ENCODE assay signal across 9 cellular contexts in genomic region chr1:234976880-234977680, GRCh38.
A peak's percentile ranks its signal among the peaks of the same experiment; 100 is the strongest.
DNase-seq lines count a peak whose midpoint lies in the region; ATAC-seq and TF ChIP-seq lines count a peak whose summit lies in the region.
"Had no signal": no experiment of that assay in that cellular context is flagged by ENCODE, and none has a peak within 500 bp of the region (broad histone marks: within the 10 kb centered on the region; RNA-seq: fewer than 3 reads in every experiment).

No MANE protein-coding gene starts in this region.

- no peak for DNase-seq in natural killer cell treated with Interleukin-12 subunit alpha and Interleukin-12 subunit beta and Interleukin-15 and Interleukin-18, amount 100 ng/mL, for 72 hours (ENCODE audit: low spot score)
- DNase-seq in natural killer cell (no peak), adrenal gland (peak in 1 of 7 donors; percentile 47), KG1 (lab: John Stamatoyannopoulos, UW) (no peak), NCI-H1930 (lab: John Stamatoyannopoulos, UW) (no peak), A673 (ENCODE audit: low spot score) (no peak)

- no TSS peak for BruUV-seq in A673 (replicated peaks; lab: Mats Ljungman, UMichigan)

- H3K27me3 ChIP-seq in adrenal gland (no peaks in the 10 kb centered on the region), mucosa of rectum (ENCODE audit: control insufficient read depth in 2 of 2, insufficient read depth in 2 of 2, low read length in 2 of 2) (no peaks in the 10 kb centered on the region), A673 (replicated peaks; ENCODE audit: insufficient read depth, low read depth, low read length, poor library complexity) (no peaks in the 10 kb centered on the region)

- H3K4me3 ChIP-seq in adrenal gland (no peak overlapping the region), mucosa of rectum (ENCODE audit: low read length in 2 of 2) (no peak overlapping the region), A673 (ENCODE audit: low read depth, low read length, poor library complexity, severe bottlenecking) (no peak overlapping the region)

- H3K4me1 ChIP-seq in adrenal gland (replicated peaks in 1 of 2) (peaks cover 61 to 77% of the 10 kb centered on the region in 2 donors), mucosa of rectum (ENCODE audit: control insufficient read depth in 2 of 2, insufficient read depth in 2 of 2, low read length in 2 of 2) (peaks cover 74 to 91% of the 10 kb centered on the region in 2 donors), A673 (ENCODE audit: insufficient read depth, low read length, poor library complexity, severe bottlenecking) (no peaks in the 10 kb centered on the region)

- peaks cover 3% of the 10 kb centered on the region for H3K9me3 Mint-ChIP-seq in natural killer cell treated with Interleukin-12 subunit alpha and Interleukin-12 subunit beta and Interleukin-15 and Interleukin-18, amount 100 ng/mL, for 72 hours
- H3K9me3 Mint-ChIP-seq in natural killer cell = no peaks in the 10 kb centered on the region

- H3K4me1 Mint-ChIP-seq in natural killer cell treated with Interleukin-12 subunit alpha and Interleukin-12 subunit beta and Interleukin-15 and Interleukin-18, amount 100 ng/mL, for 72 hours (ENCODE audit: low read depth in 2 of 2) = peaks cover 89 to 93% of the 10 kb centered on the region in 2 donors
- H3K4me1 Mint-ChIP-seq in natural killer cell = peaks cover 42 to 44% of the 10 kb centered on the region in 2 donors

- intact Hi-C loops in natural killer cell (cut with micrococcal nuclease) = loop anchor here (5.0 kb wide), 1 partner anchor 35 kb away; no protein-coding TSS in a partner anchor
- intact Hi-C loops in adrenal gland (cut with DNase I) = loop anchor here (5.0 to 10.0 kb wide), 3 partner anchors 105 to 365 kb away; partner anchors contain the start of gene IRF2BP2 (in 1 of the 2)
- intact Hi-C loops in A673 (cut with micrococcal nuclease; ENCODE audit: unreplicated experiment) = no loop called here

- H3K36me3 ChIP-seq in adrenal gland (replicated peaks in 1 of 2) = no peaks in the 10 kb centered on the region
- no peaks in the 10 kb centered on the region for H3K36me3 ChIP-seq in mucosa of rectum (ENCODE audit: control insufficient read depth in 2 of 2, insufficient read depth in 2 of 2, low read length in 2 of 2)
- H3K36me3 ChIP-seq in A673 (ENCODE audit: insufficient read depth, low read length, poor library complexity, severe bottlenecking) = no peaks in the 10 kb centered on the region

- ATAC-seq in natural killer cell treated with Interleukin-12 subunit alpha and Interleukin-12 subunit beta and Interleukin-15 and Interleukin-18, amount 100 ng/mL, for 72 hours = no peak
- no peak for ATAC-seq in natural killer cell
- no peak for ATAC-seq in HG02588 (IDR thresholded peaks at IDR 0.05; ENCODE audit: unreplicated experiment)

- peaks cover 10% of the 10 kb centered on the region for H3K36me3 Mint-ChIP-seq in natural killer cell treated with Interleukin-12 subunit alpha and Interleukin-12 subunit beta and Interleukin-15 and Interleukin-18, amount 100 ng/mL, for 72 hours
- H3K36me3 Mint-ChIP-seq in natural killer cell = no peaks in the 10 kb centered on the region

- TF ChIP-seq POLR2A in adrenal gland (IDR thresholded peaks at IDR 0.05) = no peak

- TF ChIP-seq CTCF in natural killer cell (IDR thresholded peaks at IDR 0.05) = no peak
- no peak for TF ChIP-seq CTCF in adrenal gland (IDR thresholded peaks at IDR 0.05)
- no peak for TF ChIP-seq CTCF in A673 (conservative IDR thresholded peaks at IDR 0.05; ENCODE audit: low read depth, low read length)

- 82 to 87% (median 83%) methylated on average over 15 of the region's 15 CpGs for WGBS in adrenal gland, 4 donors

- H3K4me3 Mint-ChIP-seq in natural killer cell treated with Interleukin-12 subunit alpha and Interleukin-12 subunit beta and Interleukin-15 and Interleukin-18, amount 100 ng/mL, for 72 hours = peak overlapping the region; percentile 81
- H3K4me3 Mint-ChIP-seq in natural killer cell = no peak overlapping the region

- H3K27ac Mint-ChIP-seq in natural killer cell treated with Interleukin-12 subunit alpha and Interleukin-12 subunit beta and Interleukin-15 and Interleukin-18, amount 100 ng/mL, for 72 hours = peak overlapping the region; percentile 93 to 98
- no peak overlapping the region for H3K27ac Mint-ChIP-seq in natural killer cell

- H3K9me3 ChIP-seq in adrenal gland (replicated peaks in 1 of 3) = no peaks in the 10 kb centered on the region
- H3K9me3 ChIP-seq in mucosa of rectum (ENCODE audit: control insufficient read depth in 2 of 2, low read length in 2 of 2) = no peaks in the 10 kb centered on the region
- H3K9me3 ChIP-seq in A673 (ENCODE audit: low read depth, low read length, poor library complexity, severe bottlenecking) = no peaks in the 10 kb centered on the region

- CTCF ChIA-PET in A673 (lab: Charles Lee) = no interaction called here

- no peaks in the 10 kb centered on the region for H3K27me3 Mint-ChIP-seq in natural killer cell treated with Interleukin-12 subunit alpha and Interleukin-12 subunit beta and Interleukin-15 and Interleukin-18, amount 100 ng/mL, for 72 hours
- H3K27me3 Mint-ChIP-seq in natural killer cell (ENCODE audit: low read depth in 2 of 2) = peaks cover 4 to 7% of the 10 kb centered on the region in 2 donors

- H3K27ac ChIP-seq in adrenal gland (peak overlapping the region; percentile 51 to 99 (median 95)), mucosa of rectum (ENCODE audit: low read depth in 2 of 2, low read length in 2 of 2) (peak overlapping the region; percentile 94), A673 (ENCODE audit: low read depth, low read length, poor library complexity, severe bottlenecking) (no peak overlapping the region)
- H3K27ac ChIP-seq: KMS-11 had no signal

- H3K9ac ChIP-seq in mucosa of rectum (ENCODE audit: low read depth in 1 of 2, low read length in 2 of 2) = no peak overlapping the region
- H3K9ac ChIP-seq: KMS-11 had no signal

- POLR2A ChIA-PET in A673 (lab: Charles Lee; ENCODE audit: low non-redundant PET) = no interaction called here

Comparison
In these comparisons a context has a peak if more than half of its experiments do, and no peak if none do; other contexts are left out.
1. H3K27ac Mint-ChIP-seq: peak in natural killer cell treated with Interleukin-12 subunit alpha and Interleukin-12 subunit beta and Interleukin-15 and Interleukin-18, amount 100 ng/mL, for 72 hours (2 of 2); none in natural killer cell (0 of 2).